Comparison of ENCODE assay signal across 1 cellular context in genomic region chr20:44527716-44528199, GRCh38.
TF ChIP-seq lines count a peak whose summit lies in the region.

No MANE protein-coding gene starts in this region.

TF ChIP-seq in GM23338, 12 proteins besides CTCF, POLR2A, EP300 and RAD21 (continued from another document):
- TF ChIP-seq ZNF462 (CRISPR knock-in tag; IDR thresholded peaks at IDR 0.05): no peak
TF ChIP-seq in GM23338: peak in this region for 0.
